Comparison of ENCODE assay signal across 1 cellular context in the genomic region with DNA sequence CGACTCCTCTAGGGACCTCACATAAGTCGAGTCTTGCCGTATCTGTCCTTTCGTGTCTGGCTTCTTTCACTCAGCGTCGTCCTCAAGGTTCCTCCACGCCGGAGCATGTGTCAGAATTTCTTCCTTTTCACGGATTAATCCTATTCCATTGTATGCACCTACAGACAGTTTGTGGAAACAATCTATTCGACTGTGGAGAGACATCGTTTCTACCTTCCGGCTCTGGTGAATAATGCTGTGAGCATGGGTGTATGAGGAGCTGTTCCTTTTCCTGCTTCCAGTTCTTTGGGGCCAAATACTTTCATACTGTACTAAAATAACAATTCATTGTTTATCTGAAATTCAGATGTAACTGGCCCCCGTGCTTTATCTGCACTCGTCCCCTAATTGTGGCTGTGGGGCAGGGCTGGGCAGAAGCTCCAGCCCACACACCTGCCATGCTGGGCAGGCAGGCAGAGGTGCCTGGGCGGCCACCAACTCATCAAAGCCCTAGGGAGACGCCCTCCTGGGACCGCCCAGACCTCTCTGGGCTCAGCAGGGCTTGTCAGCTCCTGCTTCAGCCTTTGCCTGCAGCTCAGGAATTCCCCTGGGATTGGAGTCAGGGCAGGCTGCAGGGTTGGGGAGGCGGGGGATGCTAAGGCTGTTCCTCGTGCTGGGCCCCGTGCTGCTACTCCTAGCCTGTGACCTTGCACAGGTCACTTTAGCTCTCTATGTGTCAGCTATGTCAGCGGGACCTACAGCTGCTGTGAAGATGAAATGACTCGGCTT.
TF ChIP-seq lines count a peak whose summit lies in the region.

No MANE protein-coding gene starts in this region.

TF ChIP-seq in HEK293, 187 proteins besides CTCF, POLR2A, EP300 and RAD21 (continued from another document):
- TF ChIP-seq PATZ1 (tag by site-specific recombination; IDR thresholded peaks at IDR 0.05): 0 out of 2 replicates have a peak, but pooled peaks have one; percentile 23
- peak; percentile 95 for TF ChIP-seq KLF1 (tag by site-specific recombination; IDR thresholded peaks at IDR 0.05)
- TF ChIP-seq ZNF664 (tag by site-specific recombination; IDR thresholded peaks at IDR 0.05): no peak
- no peak for TF ChIP-seq ZNF248 (tag by site-specific recombination; IDR thresholded peaks at IDR 0.05)
- TF ChIP-seq EGR2 (tag by site-specific recombination; IDR thresholded peaks at IDR 0.05; ENCODE audit: low read depth): peak; percentile 79
- TF ChIP-seq ZNF341 (tag by site-specific recombination; IDR thresholded peaks at IDR 0.05; ENCODE audit: low read depth): peak; percentile 55
- TF ChIP-seq SP7 (tag by site-specific recombination; IDR thresholded peaks at IDR 0.05): 0 out of 2 replicates have a peak, but pooled peaks have one; percentile 51
- TF ChIP-seq ZBTB44 (tag by site-specific recombination; IDR thresholded peaks at IDR 0.05): no peak
- TF ChIP-seq ZNF184 (tag by site-specific recombination; IDR thresholded peaks at IDR 0.05): no peak
- peak; percentile 27 for TF ChIP-seq SP2 (tag by site-specific recombination; IDR thresholded peaks at IDR 0.05)
- TF ChIP-seq KLF17 (tag by site-specific recombination; IDR thresholded peaks at IDR 0.05): peak; percentile 31; the same call in 1 of the 2 replicates
- no peak for TF ChIP-seq ZNF621 (tag by site-specific recombination; IDR thresholded peaks at IDR 0.05)
- TF ChIP-seq ZIC2 (tag by site-specific recombination; IDR thresholded peaks at IDR 0.05): peak; percentile 97
- TF ChIP-seq ZBTB8A (tag by site-specific recombination; IDR thresholded peaks at IDR 0.05): peak; percentile 69
- TF ChIP-seq ZNF777 (tag by site-specific recombination; IDR thresholded peaks at IDR 0.05; ENCODE audit: borderline replicate concordance): no peak
- no peak for TF ChIP-seq ZEB2 (tag by site-specific recombination; IDR thresholded peaks at IDR 0.05)
- TF ChIP-seq ZNF423 (tag by site-specific recombination; IDR thresholded peaks at IDR 0.05): 0 out of 2 replicates have a peak, but pooled peaks have one; percentile 44
- TF ChIP-seq ZFHX2 (tag by site-specific recombination; conservative IDR thresholded peaks at IDR 0.05): peak; percentile 85
